ENCODE assay signal across 36 cellular contexts in genomic region chr14:86257973-86258372, GRCh38.
"Had no signal": no experiment of that assay in that cellular context is flagged by ENCODE, and none has a peak within 500 bp of the region (broad histone marks: within the 10 kb centered on the region; RNA-seq: fewer than 3 reads in every experiment).

No MANE protein-coding gene starts in this region.

- H3K36me3 ChIP-seq: ascending aorta, cardiac muscle cell had no signal

- H3K9me3 Mint-ChIP-seq: activated B cell treated with CpG ODN at 0.5 μM for 24 hours; activated CD8-positive, alpha-beta T cell treated with anti-CD3 and anti-CD28 coated beads for 36 hours; activated naive CD8-positive, alpha-beta T cell treated with anti-CD3 and anti-CD28 coated beads, Interleukin-2, amount 10 ng/mL, durations not matched to agents 7 days and 5 days; activated naive CD8-positive, alpha-beta T cell treated with anti-CD3 and anti-CD28 coated beads, Interleukin-2, amount 50 U/mL, for 24 hours; activated T-helper 2 cell treated with anti-CD3 and anti-CD28 coated beads, Interferon-gamma antibody, Interleukin-2, Interleukin-4, amounts not matched to agents 10 μg/mL and 5 μg/mL and 100 μg/mL, durations not matched to agents 14 hours and 24 hours and 36 hours; brain; T-helper 1 cell treated with Interleukin-12 subunit alpha and Interleukin-12 subunit beta and Interleukin-4 antibody, amounts not matched to agents 30 μg/mL and 1 μg/mL, for 36 hours had no signal

- H3K4me3 Mint-ChIP-seq: activated B cell treated with CpG ODN at 0.5 μM for 24 hours; activated CD4-positive, alpha-beta memory T cell treated with anti-CD3 and anti-CD28 coated beads for 36 hours; activated CD4-positive, alpha-beta T cell treated with anti-CD3 and anti-CD28 coated beads, Interleukin-2, amount 10 ng/mL, durations not matched to agents 24 days and 14 days; activated CD8-positive, alpha-beta T cell treated with anti-CD3 and anti-CD28 coated beads for 36 hours; activated naive CD4-positive, alpha-beta T cell treated with anti-CD3 and anti-CD28 coated beads, Interleukin-2, amount 10 ng/mL, durations not matched to agents 7 days and 5 days; activated naive CD4-positive, alpha-beta T cell treated with anti-CD3 and anti-CD28 coated beads, Interleukin-2, amount 50 U/mL, for 24 hours; activated naive CD8-positive, alpha-beta T cell; activated naive CD8-positive, alpha-beta T cell treated with anti-CD3 and anti-CD28 coated beads, Interleukin-2, amount 10 ng/mL, durations not matched to agents 7 days and 5 days; activated naive CD8-positive, alpha-beta T cell treated with anti-CD3 and anti-CD28 coated beads, Interleukin-2, amount 50 U/mL, for 24 hours; activated T-cell treated with anti-CD3 and anti-CD28 coated beads, Interleukin-2, amount 50 U/mL, for 4 hours; brain; central memory CD8-positive, alpha-beta T cell; T-helper 1 cell treated with Interleukin-12 subunit alpha and Interleukin-12 subunit beta and Interleukin-4 antibody, amounts not matched to agents 30 μg/mL and 1 μg/mL, for 36 hours; T-helper 2 cell treated with Interferon-gamma antibody and Interleukin-4, amounts not matched to agents 5 μg/mL and 100 μg/mL, for 36 hours had no signal

- H3K27me3 ChIP-seq: ascending aorta, cardiac muscle cell had no signal

- ATAC-seq: activated CD8-positive, alpha-beta T cell treated with anti-CD3 and anti-CD28 coated beads for 36 hours; activated naive CD8-positive, alpha-beta T cell treated with anti-CD3 and anti-CD28 coated beads, Interleukin-2, amount 50 U/mL, for 24 hours; activated T-cell treated with anti-CD3 and anti-CD28 coated beads, Interleukin-2, amount 50 U/mL, for 4 hours had no signal

- H3K4me1 Mint-ChIP-seq: activated CD4-positive, alpha-beta T cell treated with anti-CD3 and anti-CD28 coated beads, Interleukin-2, amount 10 ng/mL, durations not matched to agents 24 days and 14 days; activated naive CD4-positive, alpha-beta T cell treated with anti-CD3 and anti-CD28 coated beads, Interleukin-2, amount 10 ng/mL, durations not matched to agents 7 days and 5 days; activated naive CD4-positive, alpha-beta T cell treated with anti-CD3 and anti-CD28 coated beads, Interleukin-2, amount 50 U/mL, for 24 hours; activated naive CD8-positive, alpha-beta T cell treated with anti-CD3 and anti-CD28 coated beads, Interleukin-2, amount 10 ng/mL, durations not matched to agents 7 days and 5 days; activated naive CD8-positive, alpha-beta T cell treated with anti-CD3 and anti-CD28 coated beads, Interleukin-2, amount 50 U/mL, for 24 hours; brain; central memory CD8-positive, alpha-beta T cell had no signal

- H3K27ac ChIP-seq: ascending aorta, cardiac muscle cell, VCaP had no signal

- FAIRE-seq: bronchial epithelial cell, TTC549 had no signal

- H3K4me1 ChIP-seq: ascending aorta had no signal

- H3K9me3 ChIP-seq: ascending aorta had no signal

- H3K27ac Mint-ChIP-seq: activated B cell treated with CpG ODN at 0.5 μM for 24 hours; activated CD4-positive, alpha-beta memory T cell treated with anti-CD3 and anti-CD28 coated beads for 36 hours; activated CD4-positive, alpha-beta T cell treated with anti-CD3 and anti-CD28 coated beads, Interleukin-2, amount 10 ng/mL, durations not matched to agents 24 days and 14 days; activated CD8-positive, alpha-beta T cell treated with anti-CD3 and anti-CD28 coated beads for 36 hours; activated naive CD4-positive, alpha-beta T cell treated with anti-CD3 and anti-CD28 coated beads, Interleukin-2, amount 10 ng/mL, durations not matched to agents 7 days and 5 days; activated naive CD4-positive, alpha-beta T cell treated with anti-CD3 and anti-CD28 coated beads, Interleukin-2, amount 50 U/mL, for 24 hours; activated naive CD8-positive, alpha-beta T cell; activated naive CD8-positive, alpha-beta T cell treated with anti-CD3 and anti-CD28 coated beads, Interleukin-2, amount 10 ng/mL, durations not matched to agents 7 days and 5 days; activated naive CD8-positive, alpha-beta T cell treated with anti-CD3 and anti-CD28 coated beads, Interleukin-2, amount 50 U/mL, for 24 hours; activated T-helper 2 cell treated with anti-CD3 and anti-CD28 coated beads, Interferon-gamma antibody, Interleukin-2, Interleukin-4, amounts not matched to agents 10 μg/mL and 5 μg/mL and 100 μg/mL, durations not matched to agents 14 hours and 24 hours and 36 hours; brain; T-helper 1 cell treated with Interleukin-12 subunit alpha and Interleukin-12 subunit beta and Interleukin-4 antibody, amounts not matched to agents 30 μg/mL and 1 μg/mL, for 36 hours; T-helper 2 cell treated with Interferon-gamma antibody and Interleukin-4, amounts not matched to agents 5 μg/mL and 100 μg/mL, for 36 hours had no signal

- DNase-seq: activated B cell treated with CpG ODN at 0.5 μM for 24 hours; activated CD4-positive, alpha-beta memory T cell treated with anti-CD3 and anti-CD28 coated beads for 36 hours; activated CD4-positive, alpha-beta T cell treated with anti-CD3 and anti-CD28 coated beads for 4 hours; activated CD4-positive, alpha-beta T cell treated with anti-CD3 and anti-CD28 coated beads, Interleukin-2, amount 10 ng/mL, durations not matched to agents 24 days and 14 days; activated CD4-positive, alpha-beta T cell treated with anti-CD3 and anti-CD28 coated beads, Interleukin-2, amount 50 U/mL, for 1 hour; activated CD4-positive, alpha-beta T cell treated with anti-CD3 and anti-CD28 coated beads, Interleukin-2, amount 50 U/mL, for 4 hours; activated CD4-positive, CD25-positive, alpha-beta regulatory T cell treated with anti-CD3 and anti-CD28 coated beads, Interleukin-2, amount 50 U/mL, for 72 hours; activated CD8-positive, alpha-beta memory T cell treated with anti-CD3 and anti-CD28 coated beads, Interleukin-2, amount 50 U/mL, for 4 hours; activated CD8-positive, alpha-beta T cell treated with anti-CD3 and anti-CD28 coated beads for 36 hours; activated effector memory CD4-positive, alpha-beta T cell treated with Interleukin-2 at 50 U/mL for 16 hours; activated gamma-delta T cell; activated naive CD4-positive, alpha-beta T cell treated with anti-CD3 and anti-CD28 coated beads, Interleukin-2, amount 10 ng/mL, durations not matched to agents 7 days and 5 days; activated naive CD4-positive, alpha-beta T cell treated with Interleukin-2 at 50 U/mL for 16 hours; activated naive CD8-positive, alpha-beta T cell treated with anti-CD3 and anti-CD28 coated beads, Interleukin-2, amount 10 ng/mL, durations not matched to agents 7 days and 5 days; activated naive CD8-positive, alpha-beta T cell treated with anti-CD3 and anti-CD28 coated beads, Interleukin-2, amount 50 U/mL, for 24 hours; activated T-cell treated with anti-CD3 and anti-CD28 coated beads for 4 hours; activated T-cell treated with anti-CD3 and anti-CD28 coated beads, Interleukin-2, amount 50 U/mL, for 1 hour; activated T-cell treated with anti-CD3 and anti-CD28 coated beads, Interleukin-2, amount 50 U/mL, for 4 hours; amygdala; anterior cingulate cortex; caudate nucleus; cerebellar nuclear complex; T-helper 2 cell; T-helper 9 cell had no signal

- H3K36me3 Mint-ChIP-seq: activated CD4-positive, alpha-beta memory T cell treated with anti-CD3 and anti-CD28 coated beads for 36 hours; activated naive CD4-positive, alpha-beta T cell treated with anti-CD3 and anti-CD28 coated beads, Interleukin-2, amount 10 ng/mL, durations not matched to agents 7 days and 5 days; activated naive CD4-positive, alpha-beta T cell treated with anti-CD3 and anti-CD28 coated beads, Interleukin-2, amount 50 U/mL, for 24 hours; activated naive CD8-positive, alpha-beta T cell; activated naive CD8-positive, alpha-beta T cell treated with anti-CD3 and anti-CD28 coated beads, Interleukin-2, amount 10 ng/mL, durations not matched to agents 7 days and 5 days; brain had no signal

- H3K27me3 Mint-ChIP-seq: activated B cell treated with CpG ODN at 0.5 μM for 24 hours; activated CD4-positive, alpha-beta memory T cell treated with anti-CD3 and anti-CD28 coated beads for 36 hours; activated CD4-positive, alpha-beta T cell treated with anti-CD3 and anti-CD28 coated beads, Interleukin-2, amount 10 ng/mL, durations not matched to agents 24 days and 14 days; activated CD8-positive, alpha-beta T cell treated with anti-CD3 and anti-CD28 coated beads for 36 hours; activated naive CD4-positive, alpha-beta T cell treated with anti-CD3 and anti-CD28 coated beads, Interleukin-2, amount 10 ng/mL, durations not matched to agents 7 days and 5 days; activated naive CD4-positive, alpha-beta T cell treated with anti-CD3 and anti-CD28 coated beads, Interleukin-2, amount 50 U/mL, for 24 hours; activated naive CD8-positive, alpha-beta T cell; activated naive CD8-positive, alpha-beta T cell treated with anti-CD3 and anti-CD28 coated beads, Interleukin-2, amount 10 ng/mL, durations not matched to agents 7 days and 5 days; activated naive CD8-positive, alpha-beta T cell treated with anti-CD3 and anti-CD28 coated beads, Interleukin-2, amount 50 U/mL, for 24 hours; brain; central memory CD8-positive, alpha-beta T cell had no signal

- H3K4me3 ChIP-seq: ascending aorta, cardiac muscle cell had no signal
